ENCODE assay signal across 1 cellular context in genomic region chr21:42527489-42528158, GRCh38.
TF ChIP-seq lines count a peak whose summit lies in the region.

No MANE protein-coding gene starts in this region.

TF ChIP-seq in GM23338, 12 proteins besides CTCF, POLR2A, EP300 and RAD21 (continued from another document):
- TF ChIP-seq REST (IDR thresholded peaks at IDR 0.05; ENCODE audit: unreplicated experiment) (no peak), JUNB (IDR thresholded peaks at IDR 0.05; ENCODE audit: unreplicated experiment) (no peak), EZH2phosphoT487 (IDR thresholded peaks at IDR 0.05; ENCODE audit: unreplicated experiment) (no peak), ETS1 (IDR thresholded peaks at IDR 0.05) (no peak), ZNF114 (CRISPR knock-in tag; IDR thresholded peaks at IDR 0.05) (no peak), POLR2AphosphoS5 (IDR thresholded peaks at IDR 0.05; ENCODE audit: low read depth) (no peak), CREB1 (CRISPR knock-in tag; IDR thresholded peaks at IDR 0.05; ENCODE audit: low read depth) (no peak), ZNF331 (CRISPR knock-in tag; IDR thresholded peaks at IDR 0.05; ENCODE audit: low read depth) (no peak), EZH2 (IDR thresholded peaks at IDR 0.05; ENCODE audit: low read depth, unreplicated experiment) (no peak), STAT1 (IDR thresholded peaks at IDR 0.05; ENCODE audit: unreplicated experiment) (no peak)
